8 cellular contexts compared by ENCODE assay signal in genomic region chr3:194395767-194396527, GRCh38. TPM values are rescaled to one million over a fixed set of nuclear protein-coding genes. Genes with fewer than 3 reads are reported as not detected.
DNase-seq lines count a peak whose midpoint lies in the region; ATAC-seq and TF ChIP-seq lines count a peak whose summit lies in the region.

No MANE protein-coding gene starts in this region.

- no peak for TF ChIP-seq CTCF in AG10803 (conservative IDR thresholded peaks at IDR 0.05; ENCODE audit: low read length)
- TF ChIP-seq CTCF in OCI-LY1 (IDR thresholded peaks at IDR 0.05; ENCODE audit: low read length), result no peak
- TF ChIP-seq CTCF in liver (IDR thresholded peaks at IDR 0.05; ENCODE audit: low read depth, low read length, missing input control), result no peak

- 39% methylated on average over 25 of the region's 25 CpGs for WGBS in liver

- H2AFZ ChIP-seq in OCI-LY1 (ENCODE audit: low read length), result no peak overlapping the region

- H3K27ac ChIP-seq in OCI-LY1 (ENCODE audit: low read depth, low read length, poor library complexity, severe bottlenecking), result no peak overlapping the region
- peak overlapping the region; percentile 73 to 88 for H3K27ac ChIP-seq in liver (ENCODE audit: low read depth in 1 of 2, low read length in 2 of 2)

- H3K9me3 ChIP-seq in OCI-LY1 (ENCODE audit: low read length) (peaks cover 5% of the 10 kb centered on the region), liver (ENCODE audit: control insufficient read depth in 4 of 4, low read length in 3 of 4) (no peaks in the 10 kb centered on the region)

- no peaks in the 10 kb centered on the region for H3F3A ChIP-seq in OCI-LY1 (ENCODE audit: insufficient read depth, low read length)

- ATAC-seq in GM19455 (IDR thresholded peaks at IDR 0.05; ENCODE audit: unreplicated experiment), result no peak
- no peak for ATAC-seq in GM21381 (IDR thresholded peaks at IDR 0.05; ENCODE audit: unreplicated experiment)

- H3K27me3 ChIP-seq in OCI-LY1 (ENCODE audit: insufficient read depth, low read length) (peaks cover 6% of the 10 kb centered on the region; the same call in 1 of the 2 replicates), liver (ENCODE audit: control insufficient read depth in 4 of 4, insufficient read depth in 4 of 4, low read length in 3 of 4) (no peaks in the 10 kb centered on the region)

- H3K4me1 ChIP-seq in OCI-LY1 (ENCODE audit: insufficient read depth, low read length, severe bottlenecking) (peaks cover 10% of the 10 kb centered on the region), liver (ENCODE audit: control insufficient read depth in 4 of 4, insufficient read depth in 4 of 4, low read length in 3 of 4) (peaks cover 3 to 34% (median 18%) of the 10 kb centered on the region in 4 donors)

- no peak for TF ChIP-seq RAD21 in liver (IDR thresholded peaks at IDR 0.05)

- peak; percentile 57 for DNase-seq in AG10803 (ENCODE audit: low read depth)
- DNase-seq in activated naive CD4-positive, alpha-beta T cell treated with anti-CD3 and anti-CD28 coated beads, Interleukin-2, amount 50 U/mL, for 16 hours, result peak; percentile 69
- peak; percentile 56 to 64 for DNase-seq in stimulated activated CD8-positive, alpha-beta memory T cell treated with anti-CD3 and anti-CD28 coated beads, Interleukin-7, amount 100 ng/mL, for 4 hours (ENCODE audit: low read depth in 2 of 2)
- no peak for DNase-seq in NCI-H2171 (lab: John Stamatoyannopoulos, UW)

- H3K4me3 ChIP-seq in AG10803 (ENCODE audit: low read length), result peak overlapping the region; percentile 15
- no peak overlapping the region for H3K4me3 ChIP-seq in OCI-LY1 (ENCODE audit: low read depth, low read length, poor library complexity, severe bottlenecking)
- H3K4me3 ChIP-seq in liver (ENCODE audit: low read depth in 1 of 3, low read length in 3 of 3), result peak overlapping the region in 1 of 3 donors; percentile 36

- H3K9me2 ChIP-seq in OCI-LY1 (ENCODE audit: low read depth, low read length), result no peaks in the 10 kb centered on the region

- peak overlapping the region; percentile 8; the same call in 1 of the 2 replicates for H3K4me2 ChIP-seq in OCI-LY1 (ENCODE audit: low read length)

- H4K20me1 ChIP-seq in OCI-LY1 (ENCODE audit: insufficient read depth, low read length), result no peaks in the 10 kb centered on the region

- H3K9ac ChIP-seq in OCI-LY1 (ENCODE audit: low read length) (no peak overlapping the region), liver (ENCODE audit: low read depth in 1 of 2, low read length in 2 of 2) (peak overlapping the region in 1 of 2 donors; percentile 64)

- H3K36me3 ChIP-seq in OCI-LY1 (ENCODE audit: insufficient read depth, low read length), result peaks cover 1% of the 10 kb centered on the region; the same call in 1 of the 2 replicates
- H3K36me3 ChIP-seq in liver (ENCODE audit: control insufficient read depth in 4 of 4, insufficient read depth in 3 of 4, low read depth in 1 of 4, low read length in 3 of 4), result no peaks in the 10 kb centered on the region

- no peaks in the 10 kb centered on the region for H3K79me2 ChIP-seq in OCI-LY1 (ENCODE audit: insufficient read depth, low read length)

TF ChIP-seq in liver, 16 proteins besides CTCF, POLR2A, EP300 and RAD21:
- peak; percentile 46 for TF ChIP-seq TAF1 (conservative IDR thresholded peaks at IDR 0.05)
- TF ChIP-seq REST (IDR thresholded peaks at IDR 0.05), result peak; percentile 80
- TF ChIP-seq FOXA2 (IDR thresholded peaks at IDR 0.05), result no peak
- peak; percentile 36 for TF ChIP-seq YY1 (IDR thresholded peaks at IDR 0.05)
- peak; percentile 36 to 40 for TF ChIP-seq RXRA (IDR thresholded peaks at IDR 0.05)
- no peak for TF ChIP-seq GABPA (IDR thresholded peaks at IDR 0.05 in 1 of 2, conservative IDR thresholded peaks at IDR 0.05 in 1 of 2)
- TF ChIP-seq JUND (IDR thresholded peaks at IDR 0.05), result no peak
- TF ChIP-seq, protein P1, sequence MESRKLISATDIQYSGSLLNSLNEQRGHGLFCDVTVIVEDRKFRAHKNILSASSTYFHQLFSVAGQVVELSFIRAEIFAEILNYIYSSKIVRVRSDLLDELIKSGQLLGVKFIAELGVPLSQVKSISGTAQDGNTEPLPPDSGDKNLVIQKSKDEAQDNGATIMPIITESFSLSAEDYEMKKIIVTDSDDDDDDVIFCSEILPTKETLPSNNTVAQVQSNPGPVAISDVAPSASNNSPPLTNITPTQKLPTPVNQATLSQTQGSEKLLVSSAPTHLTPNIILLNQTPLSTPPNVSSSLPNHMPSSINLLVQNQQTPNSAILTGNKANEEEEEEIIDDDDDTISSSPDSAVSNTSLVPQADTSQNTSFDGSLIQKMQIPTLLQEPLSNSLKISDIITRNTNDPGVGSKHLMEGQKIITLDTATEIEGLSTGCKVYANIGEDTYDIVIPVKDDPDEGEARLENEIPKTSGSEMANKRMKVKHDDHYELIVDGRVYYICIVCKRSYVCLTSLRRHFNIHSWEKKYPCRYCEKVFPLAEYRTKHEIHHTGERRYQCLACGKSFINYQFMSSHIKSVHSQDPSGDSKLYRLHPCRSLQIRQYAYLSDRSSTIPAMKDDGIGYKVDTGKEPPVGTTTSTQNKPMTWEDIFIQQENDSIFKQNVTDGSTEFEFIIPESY (IDR thresholded peaks at IDR 0.05), result no peak
- TF ChIP-seq MAX (IDR thresholded peaks at IDR 0.05), result no peak

RNA-seq across cellular contexts. Expression of gene GP5, which starts 3.1 kb away (rescaled TPM):
- 1 to 10 TPM in 1 of 2 donors, under 1 TPM in 1; 0.17 to 3.3 TPM for total RNA-seq in liver
- polyA plus RNA-seq in liver, result under 1 TPM; 0.03 to 0.15 TPM

RNA-seq across cellular contexts. Expression of gene LRRC15, which starts 26.4 kb away (rescaled TPM):
- total RNA-seq in liver, result under 1 TPM in 1 of 2 donors, not detected in 1; 0.08 TPM
- under 1 TPM; 0.03 to 0.05 TPM for polyA plus RNA-seq in liver

RNA-seq across cellular contexts. Expression of gene CPN2, which starts 44.8 kb away (rescaled TPM):
- 10 to 100 TPM; 20.4 to 87.9 TPM for total RNA-seq in liver
- 100 to 1,000 TPM; 169 to 196 TPM for polyA plus RNA-seq in liver
